ENCODE assay signal across 1 cellular context in the genomic region with DNA sequence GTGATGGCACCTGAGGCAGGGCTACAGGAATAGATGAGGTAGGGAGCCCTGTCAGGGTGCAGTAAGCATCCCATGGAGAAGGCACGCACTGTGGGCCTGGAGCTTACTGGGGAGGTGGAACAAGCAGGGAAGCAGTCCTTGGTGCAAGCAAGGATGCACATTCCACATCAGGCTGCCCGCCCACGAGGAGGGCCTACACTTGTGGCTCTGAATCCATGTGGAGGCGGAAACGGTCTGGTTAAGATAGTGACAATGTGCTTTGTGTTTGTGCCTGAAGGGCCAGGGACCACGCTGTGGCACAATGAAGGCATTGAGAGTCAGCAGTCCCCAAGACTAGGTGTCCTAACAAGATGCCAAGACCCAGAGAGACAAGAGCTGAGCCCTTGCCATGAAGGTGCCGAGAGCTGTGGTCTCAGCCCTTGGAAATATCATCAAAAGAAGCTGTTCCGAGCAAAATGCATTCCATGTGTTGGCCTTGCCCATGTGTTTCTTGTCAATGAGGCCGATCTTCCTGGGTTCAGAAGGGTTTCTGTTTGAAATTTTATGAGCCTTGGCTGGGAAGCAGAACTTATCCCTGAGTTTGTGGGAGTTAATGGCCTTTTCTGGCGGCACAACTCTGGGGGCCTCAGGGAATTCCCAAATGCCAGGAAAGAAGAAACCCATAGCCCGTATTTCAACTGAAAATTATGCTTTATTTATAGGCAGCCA.
TF ChIP-seq lines count a peak whose summit lies in the region.

No MANE protein-coding gene starts in this region.

TF ChIP-seq in IMR-90, 13 proteins besides CTCF, POLR2A, EP300 and RAD21 (continued from another document):
- TF ChIP-seq, protein P1, sequence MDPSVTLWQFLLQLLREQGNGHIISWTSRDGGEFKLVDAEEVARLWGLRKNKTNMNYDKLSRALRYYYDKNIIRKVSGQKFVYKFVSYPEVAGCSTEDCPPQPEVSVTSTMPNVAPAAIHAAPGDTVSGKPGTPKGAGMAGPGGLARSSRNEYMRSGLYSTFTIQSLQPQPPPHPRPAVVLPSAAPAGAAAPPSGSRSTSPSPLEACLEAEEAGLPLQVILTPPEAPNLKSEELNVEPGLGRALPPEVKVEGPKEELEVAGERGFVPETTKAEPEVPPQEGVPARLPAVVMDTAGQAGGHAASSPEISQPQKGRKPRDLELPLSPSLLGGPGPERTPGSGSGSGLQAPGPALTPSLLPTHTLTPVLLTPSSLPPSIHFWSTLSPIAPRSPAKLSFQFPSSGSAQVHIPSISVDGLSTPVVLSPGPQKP (IDR thresholded peaks at IDR 0.05; ENCODE audit: borderline replicate concordance, low read depth, low read length) = no peak
- no peak for TF ChIP-seq CEBPB (IDR thresholded peaks at IDR 0.05; ENCODE audit: low read depth, low read length)
